Comparison of ENCODE assay signal across 23 cellular contexts in the genomic region with DNA sequence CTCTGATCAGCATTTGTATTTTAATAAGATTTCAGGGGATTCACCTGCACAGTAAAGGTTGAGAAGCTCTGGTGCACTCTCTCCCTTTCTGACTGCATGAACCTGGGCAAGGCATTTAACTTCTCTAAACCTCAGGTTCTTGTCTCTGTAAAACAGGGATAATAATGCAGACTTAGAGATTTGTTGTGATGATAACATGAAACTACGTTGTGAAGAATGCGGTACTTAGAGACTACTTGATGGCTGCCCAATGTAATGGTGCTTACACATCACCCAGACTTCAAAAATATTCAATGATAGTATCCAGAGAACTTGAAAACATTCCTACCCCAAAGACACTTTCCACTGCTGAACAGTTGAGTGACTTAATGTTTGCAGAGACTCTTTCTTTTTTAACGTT. TPM values are rescaled to one million over a fixed set of nuclear protein-coding genes. Genes with fewer than 3 reads are reported as not detected.
DNase-seq lines count a peak whose midpoint lies in the region; ATAC-seq and TF ChIP-seq lines count a peak whose summit lies in the region.
"Had no signal": no experiment of that assay in that cellular context is flagged by ENCODE, and none has a peak within 500 bp of the region (broad histone marks: within the 10 kb centered on the region; RNA-seq: fewer than 3 reads in every experiment).

No MANE protein-coding gene starts in this region.

- no peaks in the 10 kb centered on the region for H3K9me2 ChIP-seq in OCI-LY7 (ENCODE audit: insufficient read depth, low read length)

- peaks cover 3% of the 10 kb centered on the region; the same call in 1 of the 2 replicates for H3K27me3 Mint-ChIP-seq in HFFc6 (ENCODE audit: insufficient read depth)
- no peaks in the 10 kb centered on the region for H3K27me3 Mint-ChIP-seq in activated T-helper 2 cell treated with anti-CD3 and anti-CD28 coated beads, Interferon-gamma antibody, Interleukin-2, Interleukin-4, amounts not matched to agents 10 μg/mL and 5 μg/mL and 100 μg/mL, durations not matched to agents 14 hours and 24 hours and 36 hours (ENCODE audit: low read depth)
- H3K27me3 Mint-ChIP-seq: B cell; CD4-positive, alpha-beta T cell had no signal

- POLR2A ChIA-PET in OCI-LY7 (lab: Charles Lee) = interaction anchor here (0.8 kb wide), 1 partner anchor 10 kb away, joined by 3 read pairs; no protein-coding TSS in a partner anchor

- no peak overlapping the region for H2AFZ ChIP-seq in smooth muscle cell (ENCODE audit: low read depth)
- H2AFZ ChIP-seq in OCI-LY7 (ENCODE audit: low read length) = no peak overlapping the region
- H2AFZ ChIP-seq: GM23338 had no signal

- no peak overlapping the region for H3K4me3 ChIP-seq in RWPE2 (ENCODE audit: severe bottlenecking)
- no peak overlapping the region for H3K4me3 ChIP-seq in smooth muscle cell
- H3K4me3 ChIP-seq in OCI-LY7 (ENCODE audit: low read depth, low read length, poor library complexity, severe bottlenecking) = no peak overlapping the region
- H3K4me3 ChIP-seq: GM12878, GM23338, SJCRH30 had no signal

- H3K4me2 ChIP-seq in smooth muscle cell = no peak overlapping the region
- H3K4me2 ChIP-seq in OCI-LY7 (ENCODE audit: low read length) = no peak overlapping the region
- H3K4me2 ChIP-seq: GM23338 had no signal

- TF ChIP-seq CTCF in HFFc6 (IDR thresholded peaks at IDR 0.05) (no peak), RWPE2 (IDR thresholded peaks at IDR 0.05; ENCODE audit: poor library complexity, severe bottlenecking) (no peak), smooth muscle cell (IDR thresholded peaks at IDR 0.05; ENCODE audit: borderline replicate concordance, insufficient read depth, poor library complexity, severe bottlenecking) (no peak), OCI-LY7 (conservative IDR thresholded peaks at IDR 0.05; ENCODE audit: low read length) (no peak)

- H3K4me1 ChIP-seq in RWPE2 (ENCODE audit: insufficient read depth, poor library complexity, severe bottlenecking) = peaks cover 28% of the 10 kb centered on the region
- H3K4me1 ChIP-seq in smooth muscle cell (ENCODE audit: low read depth) = peaks cover 4% of the 10 kb centered on the region
- H3K4me1 ChIP-seq in OCI-LY7 (ENCODE audit: insufficient read depth, low read length, poor library complexity, severe bottlenecking) = no peaks in the 10 kb centered on the region
- H3K4me1 ChIP-seq: SJCRH30 had no signal

- H3K79me2 ChIP-seq in smooth muscle cell (ENCODE audit: low read depth) = no peaks in the 10 kb centered on the region
- H3K79me2 ChIP-seq in OCI-LY7 (ENCODE audit: insufficient read depth, low read depth, low read length) = no peaks in the 10 kb centered on the region

- no peaks in the 10 kb centered on the region for H3K36me3 Mint-ChIP-seq in HFFc6 (ENCODE audit: low read depth)
- peaks cover 10% of the 10 kb centered on the region for H3K36me3 Mint-ChIP-seq in activated T-helper 2 cell treated with anti-CD3 and anti-CD28 coated beads, Interferon-gamma antibody, Interleukin-2, Interleukin-4, amounts not matched to agents 10 μg/mL and 5 μg/mL and 100 μg/mL, durations not matched to agents 14 hours and 24 hours and 36 hours (ENCODE audit: low read depth)

- no peak overlapping the region for H3K9ac ChIP-seq in smooth muscle cell (ENCODE audit: low read depth)

- 34% methylated on average over 3 of the region's 3 CpGs for WGBS in smooth muscle cell (ENCODE audit: low lambda C conversion rate)

- ATAC-seq in RWPE2 (ENCODE audit: low read depth) = no peak
- ATAC-seq: GM12878, GM23338, HCT116 had no signal

- no peaks in the 10 kb centered on the region for H3K9me3 ChIP-seq in RWPE2 (ENCODE audit: severe bottlenecking)
- H3K9me3 ChIP-seq in smooth muscle cell (replicated peaks; ENCODE audit: low read depth) = no peaks in the 10 kb centered on the region
- no peaks in the 10 kb centered on the region for H3K9me3 ChIP-seq in OCI-LY7 (ENCODE audit: low read length)
- H3K9me3 ChIP-seq: SJCRH30 had no signal

- no peak overlapping the region for H3K4me3 Mint-ChIP-seq in HFFc6
- H3K4me3 Mint-ChIP-seq in activated T-helper 2 cell treated with anti-CD3 and anti-CD28 coated beads, Interferon-gamma antibody, Interleukin-2, Interleukin-4, amounts not matched to agents 10 μg/mL and 5 μg/mL and 100 μg/mL, durations not matched to agents 14 hours and 24 hours and 36 hours (ENCODE audit: low read depth) = no peak overlapping the region
- H3K4me3 Mint-ChIP-seq: B cell; CD4-positive, alpha-beta T cell; GM23338 had no signal

- H3K4me1 Mint-ChIP-seq in HFFc6 (ENCODE audit: low read depth) = peaks cover 26% of the 10 kb centered on the region
- peaks cover 39% of the 10 kb centered on the region for H3K4me1 Mint-ChIP-seq in activated T-helper 2 cell treated with anti-CD3 and anti-CD28 coated beads, Interferon-gamma antibody, Interleukin-2, Interleukin-4, amounts not matched to agents 10 μg/mL and 5 μg/mL and 100 μg/mL, durations not matched to agents 14 hours and 24 hours and 36 hours (ENCODE audit: low read depth)
- H3K4me1 Mint-ChIP-seq: GM23338 had no signal

- H3K36me3 ChIP-seq in RWPE2 (ENCODE audit: low read depth) (no peaks in the 10 kb centered on the region), smooth muscle cell (ENCODE audit: low read depth) (no peaks in the 10 kb centered on the region), OCI-LY7 (ENCODE audit: insufficient read depth, low read length) (no peaks in the 10 kb centered on the region)
- H3K36me3 ChIP-seq: SJCRH30 had no signal

- H3K27ac Mint-ChIP-seq in HFFc6 = peak overlapping the region; percentile 18; the same call in 1 of the 2 replicates
- no peak overlapping the region for H3K27ac Mint-ChIP-seq in activated T-helper 2 cell treated with anti-CD3 and anti-CD28 coated beads, Interferon-gamma antibody, Interleukin-2, Interleukin-4, amounts not matched to agents 10 μg/mL and 5 μg/mL and 100 μg/mL, durations not matched to agents 14 hours and 24 hours and 36 hours
- H3K27ac Mint-ChIP-seq: B cell; CD4-positive, alpha-beta T cell; GM23338 had no signal

- CTCF ChIA-PET in OCI-LY7 (lab: Charles Lee; ENCODE audit: unreplicated experiment) = no interaction called here

- no TSS peak for BruUV-seq in OCI-LY7 (replicated peaks; lab: Mats Ljungman, UMichigan)

- no peaks in the 10 kb centered on the region for H3K27me3 ChIP-seq in RWPE2 (ENCODE audit: insufficient read depth, poor library complexity, severe bottlenecking)
- no peaks in the 10 kb centered on the region for H3K27me3 ChIP-seq in smooth muscle cell (ENCODE audit: low read depth)
- H3K27me3 ChIP-seq: SJCRH30 had no signal

- DNase-seq in HFFc6 (peak; percentile 8), RWPE2 (ENCODE audit: low spot score) (no peak), iris pigment epithelial cell (ENCODE audit: low read depth) (peak; percentile 34), smooth muscle cell (lab: John Stamatoyannopoulos, UW; ENCODE audit: unreplicated experiment) (no peak), retina (no peak), OCI-LY7 (ENCODE audit: low spot score) (no peak)
- DNase-seq in activated T-helper 2 cell treated with anti-CD3 and anti-CD28 coated beads, Interferon-gamma antibody, Interleukin-2, Interleukin-4, amounts not matched to agents 10 μg/mL and 5 μg/mL and 100 μg/mL, durations not matched to agents 14 hours and 24 hours and 36 hours (ENCODE audit: low spot score) = no peak
- DNase-seq: Calu3; CD4-positive, alpha-beta T cell; DND-41; GDM1; NCI-H1417 treated with DMSO at 0.1 percent for 48 hours; NCI-H1930; NCI-H2171; NCI-H446; NCI-H69; OCI-M1; RPMI8226; SJCRH30 had no signal

- no peaks in the 10 kb centered on the region; the same call in 1 of the 2 replicates for H3K9me3 Mint-ChIP-seq in HFFc6
- H3K9me3 Mint-ChIP-seq in activated T-helper 2 cell treated with anti-CD3 and anti-CD28 coated beads, Interferon-gamma antibody, Interleukin-2, Interleukin-4, amounts not matched to agents 10 μg/mL and 5 μg/mL and 100 μg/mL, durations not matched to agents 14 hours and 24 hours and 36 hours = peaks cover 10% of the 10 kb centered on the region
- H3K9me3 Mint-ChIP-seq: CD4-positive, alpha-beta T cell; GM23338 had no signal

- H4K20me1 ChIP-seq in smooth muscle cell (ENCODE audit: low read depth) (no peaks in the 10 kb centered on the region), OCI-LY7 (ENCODE audit: insufficient read depth, low read length) (no peaks in the 10 kb centered on the region)

- H3F3A ChIP-seq in smooth muscle cell (ENCODE audit: low read depth) = peaks cover 23% of the 10 kb centered on the region

- intact Hi-C loops in OCI-LY7 (cut with micrococcal nuclease; ENCODE audit: unreplicated experiment) = no loop called here
- intact Hi-C loops in activated T-helper 2 cell treated with anti-CD3 and anti-CD28 coated beads, Interferon-gamma antibody, Interleukin-2, Interleukin-4, amounts not matched to agents 10 μg/mL and 5 μg/mL and 100 μg/mL, durations not matched to agents 14 hours and 24 hours and 36 hours (cut with micrococcal nuclease) = no loop called here

- H3K27ac ChIP-seq in RWPE2 (ENCODE audit: poor library complexity, severe bottlenecking) (peak overlapping the region; percentile 7), smooth muscle cell (ENCODE audit: low read depth) (peak overlapping the region; percentile 79), OCI-LY7 (ENCODE audit: low read depth, low read length, poor library complexity, severe bottlenecking) (no peak overlapping the region)
- H3K27ac ChIP-seq: SJCRH30 had no signal

RNA-seq across cellular contexts. Expression of gene TNFSF10, which starts 19.8 kb away (rescaled TPM):
- under 1 TPM in 3 of 6 experiments, not detected in 3; 0.17 to 0.31 (median 0.28) TPM for total RNA-seq in HFFc6 (2021; fragmentation: NEBNext Ultra II Directional; extraction: Animal tissue kit (Norgen Biotek cat#: 25700))
- total RNA-seq in smooth muscle cell (18.3 and 37.1 TPM in 2 replicates), OCI-LY7 (2022) (5.2 and 6.8 TPM in 2 replicates)
- polyA plus RNA-seq in smooth muscle cell = 16.4 and 22.4 TPM in 2 replicates
- total RNA-seq in OCI-LY7 (2014; rRNA removed; shearing (Covaris generic)) = 3.5 and 5.1 TPM in 2 replicates
- total RNA-seq in activated T-helper 2 cell treated with anti-CD3 and anti-CD28 coated beads, Interferon-gamma antibody, Interleukin-2, Interleukin-4, amounts not matched to agents 10 μg/mL and 5 μg/mL and 100 μg/mL, durations not matched to agents 14 hours and 24 hours and 36 hours = 52.3 and 54.8 TPM in 2 replicates
- total RNA-seq: GM23338, SJCRH30 had no signal

Comparison
In these comparisons a context has a peak if more than half of its experiments do, and no peak if none do; other contexts are left out.
1. DNase-seq: peak in HFFc6 (single experiment) and iris pigment epithelial cell (single experiment); none in RWPE2 (single experiment), smooth muscle cell (single experiment), retina (single experiment), OCI-LY7 (single experiment) and activated T-helper 2 cell treated with anti-CD3 and anti-CD28 coated beads, Interferon-gamma antibody, Interleukin-2, Interleukin-4, amounts not matched to agents 10 μg/mL and 5 μg/mL and 100 μg/mL, durations not matched to agents 14 hours and 24 hours and 36 hours (single experiment).